In genomic region chr12:15879413-15879812, GRCh38 we compare ENCODE assay signal across 30 cellular contexts.
"Had no signal": no experiment of that assay in that cellular context is flagged by ENCODE, and none has a peak within 500 bp of the region (broad histone marks: within the 10 kb centered on the region; RNA-seq: fewer than 3 reads in every experiment).

No MANE protein-coding gene starts in this region.

- H3K27me3 Mint-ChIP-seq: naive B cell; progenitor cell of endocrine pancreas; stimulated activated memory B cell treated with anti-CD40 and anti-IgM and Interleukin-4, amounts not matched to agents 10 μg/mL and 1 μg/mL and 100 μg/mL, for 72 hours had no signal

- H3K36me3 Mint-ChIP-seq: immature natural killer cell, mesothelial cell of epicardium, naive B cell, natural killer cell had no signal

- DNase-seq: head of caudate nucleus; hypothalamus; immature natural killer cell; kidney; left colon; left ventricle myocardium superior; lower lobe of right lung; mammary epithelial cell; mesenchymal stem cell; naive B cell; natural killer cell; nephron progenitor cell; ovary; stimulated activated CD4-positive, alpha-beta T cell treated with anti-CD3 and anti-CD28 coated beads, Interleukin-12 subunit alpha, Interleukin-12 subunit beta, amount 100 ng/mL, for 4 hours; stimulated activated CD4-positive, alpha-beta T cell treated with anti-CD3 and anti-CD28 coated beads, Interleukin-15, amount 100 ng/mL, for 24 hours; stimulated activated CD4-positive, alpha-beta T cell treated with anti-CD3 and anti-CD28 coated beads, Interleukin-2, amount 100 ng/mL, for 24 hours; stimulated activated CD4-positive, alpha-beta T cell treated with anti-CD3 and anti-CD28 coated beads, Interleukin-4, amount 100 ng/mL, for 1 hour; stimulated activated CD8-positive, alpha-beta memory T cell treated with anti-CD3 and anti-CD28 coated beads, Interleukin-4, amount 100 ng/mL, for 48 hours; stimulated activated naive CD8-positive, alpha-beta T cell treated with anti-CD3 and anti-CD28 coated beads, Interleukin-15, Interleukin-2, amounts not matched to agents 100 U/mL and 50 U/mL, for 24 hours; stomach; testis; thyroid gland; transverse colon; uterus had no signal

- H3K9me3 ChIP-seq: lower lobe of right lung, ovary, right atrium auricular region, stomach, testis, thyroid gland, transverse colon, uterus had no signal

- H3K4me3 ChIP-seq: lower lobe of right lung, ovary, right atrium auricular region, skin epidermis, stomach, testis, thyroid gland, transverse colon, uterus had no signal

- ATAC-seq: left colon; left ventricle myocardium superior; lower lobe of right lung; natural killer cell; sciatic nerve; stimulated activated memory B cell treated with anti-CD40 and anti-IgM and Interleukin-4, amounts not matched to agents 10 μg/mL and 1 μg/mL and 100 μg/mL, for 72 hours; stimulated activated naive CD8-positive, alpha-beta T cell treated with anti-CD3 and anti-CD28 coated beads, Interleukin-15, Interleukin-2, amounts not matched to agents 100 U/mL and 50 U/mL, for 24 hours had no signal

- H3K9me3 Mint-ChIP-seq: immature natural killer cell; mesothelial cell of epicardium; naive B cell; natural killer cell; nephron progenitor cell; stimulated activated memory B cell treated with anti-CD40 and anti-IgM and Interleukin-4, amounts not matched to agents 10 μg/mL and 1 μg/mL and 100 μg/mL, for 72 hours had no signal

- H3K27ac ChIP-seq: lower lobe of right lung, ovary, right atrium auricular region, skin epidermis, testis, thyroid gland, transverse colon, uterus had no signal

- H3K36me3 ChIP-seq: lower lobe of right lung, ovary, right atrium auricular region, stomach, thyroid gland, transverse colon, uterus had no signal

- H3K4me3 Mint-ChIP-seq: immature natural killer cell; mesothelial cell of epicardium; natural killer cell; nephron progenitor cell; stimulated activated memory B cell treated with anti-CD40 and anti-IgM and Interleukin-4, amounts not matched to agents 10 μg/mL and 1 μg/mL and 100 μg/mL, for 72 hours had no signal

- H3K27me3 ChIP-seq: ovary, right atrium auricular region, stomach, testis, thyroid gland, transverse colon, uterus had no signal

- H3K27ac Mint-ChIP-seq: immature natural killer cell; mesothelial cell of epicardium; natural killer cell; nephron progenitor cell; progenitor cell of endocrine pancreas; stimulated activated memory B cell treated with anti-CD40 and anti-IgM and Interleukin-4, amounts not matched to agents 10 μg/mL and 1 μg/mL and 100 μg/mL, for 72 hours had no signal
